ENCODE assay signal across 27 cellular contexts in the genomic region with DNA sequence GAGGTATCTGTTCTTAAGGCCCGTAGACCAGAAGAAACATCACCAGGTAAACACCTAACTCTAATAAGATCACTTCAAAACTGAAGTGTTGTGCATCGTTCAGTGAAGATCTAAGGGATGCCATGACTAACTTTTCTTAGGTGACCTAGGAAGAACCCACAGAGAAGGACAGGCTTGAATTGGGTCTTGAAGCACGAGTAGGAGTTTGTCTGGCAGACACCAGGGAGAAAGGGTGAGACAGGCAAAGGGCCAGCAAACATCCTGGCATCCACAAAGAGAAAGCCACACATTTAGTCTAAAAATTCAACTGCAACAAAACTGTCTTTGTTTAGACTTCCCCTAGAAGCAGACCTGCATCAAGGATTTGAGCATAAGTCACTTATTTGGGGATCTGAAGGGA.
"Had no signal": no experiment of that assay in that cellular context is flagged by ENCODE, and none has a peak within 500 bp of the region (broad histone marks: within the 10 kb centered on the region; RNA-seq: fewer than 3 reads in every experiment).

No MANE protein-coding gene starts in this region.

- H3K4me1 Mint-ChIP-seq: endodermal cell, naive B cell had no signal

- H3K36me3 ChIP-seq: colonic mucosa, esophagus squamous epithelium, heart right ventricle, left lung, lower lobe of right lung had no signal

- H3K4me3 Mint-ChIP-seq: dendritic cell treated with granulocyte-macrophage colony-stimulating factor and Interleukin-4, amounts not matched to agents 40 ng/mL and 50 ng/mL, for 4 days; effector memory CD8-positive, alpha-beta T cell; endodermal cell; mesothelial cell of epicardium; naive B cell had no signal

- H3K9me3 ChIP-seq: colonic mucosa, lower lobe of right lung, mucosa of descending colon had no signal

- H3K27ac ChIP-seq: colonic mucosa, epithelial cell of prostate, esophagus squamous epithelium, heart right ventricle, left lung, lower lobe of right lung had no signal

- ATAC-seq: effector memory CD8-positive, alpha-beta T cell; esophagus mucosa; heart right ventricle; left cardiac atrium; left lung; left ventricle myocardium superior; lower lobe of right lung; mucosa of descending colon had no signal

- H3K4me1 ChIP-seq: colonic mucosa, left lung, lower lobe of right lung had no signal

- H3K27ac Mint-ChIP-seq: dendritic cell treated with granulocyte-macrophage colony-stimulating factor and Interleukin-4, amounts not matched to agents 40 ng/mL and 50 ng/mL, for 4 days; effector memory CD8-positive, alpha-beta T cell; endodermal cell; mesothelial cell of epicardium; naive B cell had no signal

- H3K4me3 ChIP-seq: colonic mucosa, esophagus squamous epithelium, heart right ventricle, left lung, lower lobe of right lung, mucosa of descending colon had no signal

- DNase-seq: colonic mucosa; cortex of kidney; effector CD8-positive, alpha-beta T cell; effector memory CD8-positive, alpha-beta T cell; endodermal cell; erythroblast; esophagus squamous epithelium; foreskin fibroblast; glutamatergic neuron; head of caudate nucleus; heart right ventricle; hippocampal formation; left cardiac atrium; left lung; left ventricle myocardium superior; lower lobe of right lung; mesenchymal stem cell; mucosa of descending colon; naive B cell had no signal

- FAIRE-seq: endometrium, frontal cortex, islet of Langerhans, keratinocyte had no signal

- H3K27me3 ChIP-seq: colonic mucosa, heart right ventricle, left lung had no signal

- H3K36me3 Mint-ChIP-seq: mesothelial cell of epicardium had no signal
